In genomic region chr20:50577175-50578018, GRCh38 we compare ENCODE assay signal across 15 cellular contexts.
DNase-seq lines count a peak whose midpoint lies in the region; ATAC-seq and TF ChIP-seq lines count a peak whose summit lies in the region.
"Had no signal": no experiment of that assay in that cellular context is flagged by ENCODE, and none has a peak within 500 bp of the region (broad histone marks: within the 10 kb centered on the region; RNA-seq: fewer than 3 reads in every experiment).

No MANE protein-coding gene starts in this region.

- H3K4me2 ChIP-seq in hepatocyte = no peak overlapping the region

- H2AFZ ChIP-seq in hepatocyte = no peak overlapping the region

- H3K27ac ChIP-seq in A673 (ENCODE audit: low read depth, low read length, poor library complexity, severe bottlenecking) = peak overlapping the region; percentile 35
- H3K27ac ChIP-seq in adrenal gland = peak overlapping the region in 2 of 5 donors; percentile 27 to 59
- peak overlapping the region; percentile 26 for H3K27ac ChIP-seq in lower lobe of right lung
- no peak overlapping the region for H3K27ac ChIP-seq in hepatocyte
- H3K27ac ChIP-seq: testis had no signal

- TF ChIP-seq EP300 in Ishikawa (IDR thresholded peaks at IDR 0.05; ENCODE audit: borderline replicate concordance) = no peak

- no peak for TF ChIP-seq POLR2A in adrenal gland (IDR thresholded peaks at IDR 0.05)

- peaks cover 5% of the 10 kb centered on the region for H4K20me1 ChIP-seq in hepatocyte (ENCODE audit: insufficient read depth, poor library complexity, severe bottlenecking)

- H3K9me3 ChIP-seq in A673 (ENCODE audit: low read depth, low read length, poor library complexity, severe bottlenecking) (no peaks in the 10 kb centered on the region), adrenal gland (replicated peaks in 1 of 3) (no peaks in the 10 kb centered on the region), lower lobe of right lung (no peaks in the 10 kb centered on the region), hepatocyte (ENCODE audit: low read depth) (no peaks in the 10 kb centered on the region)
- H3K9me3 ChIP-seq: testis had no signal

- TF ChIP-seq RAD21 in Ishikawa (IDR thresholded peaks at IDR 0.05; ENCODE audit: low read depth) = no peak

- 71 to 81% (median 75%) methylated on average over 11 to 17 of the region's 17 CpGs for WGBS in adrenal gland, 4 donors
- 95% methylated on average over 17 of the region's 17 CpGs for WGBS in hepatocyte (ENCODE audit: low lambda C conversion rate, missing lambda C conversion rate)

- peak; percentile 40 for DNase-seq in A673 (ENCODE audit: low spot score)
- DNase-seq in adrenal gland = peak in 6 of 7 donors; percentile 33 to 91 (median 62)
- DNase-seq in lower lobe of right lung = peak; percentile 71
- DNase-seq in hepatocyte (ENCODE audit: low spot score) = no peak
- DNase-seq in HuH-7.5 (ENCODE audit: low spot score) = no peak
- no peak for DNase-seq in foreskin melanocyte
- DNase-seq: CD4-positive, alpha-beta T cell; IMR-90; natural killer cell; NK-92 treated with Interleukin-12 subunit alpha and Interleukin-12 subunit beta, amount 100 ng/mL, for 24 hours; stimulated activated CD4-positive, alpha-beta T cell treated with anti-CD3 and anti-CD28 coated beads, Interleukin-1b, Interleukin-23, amount 100 ng/mL, for 48 hours; T1000; testis had no signal

- ATAC-seq in lower lobe of right lung = peak; percentile 28 to 47
- ATAC-seq in GM21717 (IDR thresholded peaks at IDR 0.05; ENCODE audit: unreplicated experiment) = no peak
- ATAC-seq: natural killer cell had no signal

- peaks cover 10% of the 10 kb centered on the region for H3K79me2 ChIP-seq in hepatocyte

- POLR2A ChIA-PET in A673 (lab: Charles Lee; ENCODE audit: low non-redundant PET) = no interaction called here

- H3K36me3 ChIP-seq in A673 (ENCODE audit: insufficient read depth, low read length, poor library complexity, severe bottlenecking) (peaks cover 45% of the 10 kb centered on the region), adrenal gland (replicated peaks in 1 of 2) (peaks cover 0 to 61% of the 10 kb centered on the region in 2 donors), lower lobe of right lung (peaks cover 99% of the 10 kb centered on the region), hepatocyte (replicated peaks; ENCODE audit: insufficient read depth, low read depth) (peaks cover 4% of the 10 kb centered on the region)

- CTCF ChIA-PET in A673 (lab: Charles Lee) = no interaction called here

- H3K9me2 ChIP-seq in hepatocyte (replicated peaks; ENCODE audit: insufficient read depth) = no peaks in the 10 kb centered on the region

- no peaks in the 10 kb centered on the region for H3K27me3 ChIP-seq in A673 (replicated peaks; ENCODE audit: insufficient read depth, low read depth, low read length, poor library complexity)
- no peaks in the 10 kb centered on the region for H3K27me3 ChIP-seq in adrenal gland
- no peaks in the 10 kb centered on the region for H3K27me3 ChIP-seq in lower lobe of right lung (ENCODE audit: low read depth)
- no peaks in the 10 kb centered on the region for H3K27me3 ChIP-seq in hepatocyte
- H3K27me3 ChIP-seq: testis had no signal

- H3K4me1 ChIP-seq in A673 (ENCODE audit: insufficient read depth, low read length, poor library complexity, severe bottlenecking) (peaks cover 22% of the 10 kb centered on the region), adrenal gland (replicated peaks in 1 of 2) (peaks cover 17 to 20% of the 10 kb centered on the region in 2 donors), lower lobe of right lung (peaks cover 27% of the 10 kb centered on the region), hepatocyte (ENCODE audit: insufficient read depth) (peaks cover 11% of the 10 kb centered on the region)

- intact Hi-C loops in A673 (cut with micrococcal nuclease; ENCODE audit: unreplicated experiment) = loop anchor here (5.0 kb wide), 1 partner anchor 100 kb away; no protein-coding TSS in a partner anchor
- intact Hi-C loops in adrenal gland (cut with DNase I) = loop anchor here (5.0 kb wide), 3 partner anchors 75 to 390 kb away; no protein-coding TSS in a partner anchor
- intact Hi-C loops in lower lobe of right lung (cut with DNase I) = loop anchor here (10.0 kb wide), 2 partner anchors 63 to 103 kb away; partner anchors contain the start of gene PTPN1

- H3K4me3 ChIP-seq in A673 (ENCODE audit: low read depth, low read length, poor library complexity, severe bottlenecking) (no peak overlapping the region), adrenal gland (no peak overlapping the region), lower lobe of right lung (no peak overlapping the region), hepatocyte (no peak overlapping the region)
- H3K4me3 ChIP-seq: testis had no signal

- TF ChIP-seq CTCF in A673 (conservative IDR thresholded peaks at IDR 0.05; ENCODE audit: low read depth, low read length) (no peak), adrenal gland (IDR thresholded peaks at IDR 0.05) (no peak), lower lobe of right lung (IDR thresholded peaks at IDR 0.05) (no peak), hepatocyte (IDR thresholded peaks at IDR 0.05; ENCODE audit: poor library complexity) (no peak)

- no TSS peak for BruUV-seq in A673 (replicated peaks; lab: Mats Ljungman, UMichigan)

TF ChIP-seq in Ishikawa, 13 proteins besides CTCF, POLR2A, EP300 and RAD21:
- TF ChIP-seq MAX (IDR thresholded peaks at IDR 0.05) (no peak), NFIC (IDR thresholded peaks at IDR 0.05) (peak; percentile 77), REST (IDR thresholded peaks at IDR 0.05; ENCODE audit: low read depth) (no peak)

Comparison
In these comparisons a context has a peak if more than half of its experiments do, and no peak if none do; other contexts are left out.
1. DNase-seq: peak in A673 (single experiment), adrenal gland (6 of 7) and lower lobe of right lung (single experiment); none in hepatocyte (single experiment), HuH-7.5 (single experiment) and foreskin melanocyte (single experiment).